Comparison of ENCODE assay signal across 15 cellular contexts in the genomic region with DNA sequence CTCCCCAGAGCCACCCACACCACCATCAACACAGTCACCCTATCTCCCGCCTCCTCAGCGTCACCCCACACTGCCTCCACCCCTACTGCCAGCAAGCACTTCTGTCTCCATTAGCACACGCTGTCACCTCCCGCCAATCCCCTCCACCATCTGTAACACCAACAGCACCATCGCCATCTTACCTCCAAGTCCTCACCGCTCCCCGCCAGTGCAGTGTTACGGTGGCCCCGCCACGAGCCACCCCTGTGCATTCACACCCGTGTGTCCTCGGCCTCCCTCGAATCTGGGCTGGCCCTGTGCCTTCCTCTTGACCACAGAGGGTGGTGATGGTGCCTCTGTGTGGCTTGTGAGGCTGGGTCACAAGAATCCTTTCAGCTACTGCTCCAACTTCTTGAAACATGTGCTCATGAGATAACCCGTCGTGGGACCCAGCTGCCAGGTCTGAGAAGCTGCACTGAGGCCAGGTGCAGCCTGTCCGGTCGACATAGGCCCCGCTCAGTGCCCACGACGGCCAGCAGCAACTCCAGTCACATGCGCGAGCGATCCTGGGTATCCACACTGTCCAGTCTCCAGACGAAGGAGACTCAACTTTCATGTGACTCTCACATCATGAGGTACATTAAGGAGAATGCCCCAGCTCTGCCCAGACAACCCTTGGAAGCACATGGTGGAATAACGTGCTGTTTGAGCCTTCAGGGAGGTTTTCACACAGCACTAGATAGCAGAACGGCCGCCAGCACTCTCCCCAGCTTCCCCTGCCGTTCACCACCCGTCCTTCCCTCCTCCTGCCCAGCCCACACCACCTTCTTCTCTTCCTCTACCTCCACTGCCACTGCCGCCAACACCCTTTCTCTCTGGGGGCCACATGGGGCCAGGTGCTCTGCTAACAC.
A peak's percentile ranks its signal among the peaks of the same experiment; 100 is the strongest.
DNase-seq lines count a peak whose midpoint lies in the region; ATAC-seq and TF ChIP-seq lines count a peak whose summit lies in the region.
"Had no signal": no experiment of that assay in that cellular context is flagged by ENCODE, and none has a peak within 500 bp of the region (broad histone marks: within the 10 kb centered on the region; RNA-seq: fewer than 3 reads in every experiment).

No MANE protein-coding gene starts in this region.

- H3K9ac ChIP-seq in BLaER1 treated with 17β-estradiol and CSF1 and Interleukin-3, amounts not matched to agents 10 nM and 100 nM, result no peak overlapping the region
- no peak overlapping the region for H3K9ac ChIP-seq in trophoblast cell (ENCODE audit: low read length)

- CTCF ChIA-PET in OCI-LY7 (lab: Charles Lee; ENCODE audit: unreplicated experiment), result no interaction called here

- no peaks in the 10 kb centered on the region for H3K79me1 ChIP-seq in trophoblast cell (ENCODE audit: low read length)

- no peak overlapping the region for H3K4ac ChIP-seq in trophoblast cell (ENCODE audit: low read depth, low read length)

- no peak overlapping the region for H3K27ac Mint-ChIP-seq in type B pancreatic cell
- H3K27ac Mint-ChIP-seq: CD4-positive, CD25-positive, alpha-beta regulatory T cell had no signal

- no peak overlapping the region for H2BK120ac ChIP-seq in trophoblast cell (ENCODE audit: insufficient read depth, low read length, poor library complexity)

- H3K4me3 ChIP-seq in BLaER1 treated with 17β-estradiol and CSF1 and Interleukin-3, amounts not matched to agents 10 nM and 100 nM, result no peak overlapping the region
- H3K4me3 ChIP-seq in trophoblast cell (ENCODE audit: low read depth, low read length) (peak overlapping the region; percentile 40), OCI-LY7 (ENCODE audit: low read depth, low read length, poor library complexity, severe bottlenecking) (no peak overlapping the region)

- no peak overlapping the region for H4K12ac ChIP-seq in trophoblast cell (ENCODE audit: low read depth, low read length)

- TF ChIP-seq CTCF in OCI-LY7 (conservative IDR thresholded peaks at IDR 0.05; ENCODE audit: low read length) (no peak), type B pancreatic cell (conservative IDR thresholded peaks at IDR 0.05) (no peak)

- H3K4me2 ChIP-seq in BLaER1 treated with 17β-estradiol and CSF1 and Interleukin-3, amounts not matched to agents 10 nM and 100 nM, result peak overlapping the region in 7 of 11 experiments; percentile 18 to 82 (median 73); a peak in 13 of 22 replicates
- H3K4me2 ChIP-seq in trophoblast cell (ENCODE audit: low read length) (no peak overlapping the region), OCI-LY7 (ENCODE audit: low read length) (no peak overlapping the region)

- no peak overlapping the region for H3K14ac ChIP-seq in trophoblast cell (ENCODE audit: low read length)

- no peak for ATAC-seq in left lobe of liver

- no peak overlapping the region for H3K23ac ChIP-seq in trophoblast cell (ENCODE audit: low read length)

- no peaks in the 10 kb centered on the region for H3K9me2 ChIP-seq in OCI-LY7 (ENCODE audit: insufficient read depth, low read length)

- H2AFZ ChIP-seq in trophoblast cell (ENCODE audit: insufficient read depth, low read length, poor library complexity), result no peak overlapping the region
- H2AFZ ChIP-seq in OCI-LY7 (ENCODE audit: low read length), result no peak overlapping the region

- no peak overlapping the region for H2BK5ac ChIP-seq in trophoblast cell (ENCODE audit: low read depth, low read length, poor library complexity)

- no peaks in the 10 kb centered on the region for H3K79me2 ChIP-seq in trophoblast cell (ENCODE audit: control insufficient read depth, insufficient read depth, low read length, poor library complexity)
- no peaks in the 10 kb centered on the region for H3K79me2 ChIP-seq in OCI-LY7 (ENCODE audit: insufficient read depth, low read depth, low read length)

- peak; percentile 37 for DNase-seq in left lobe of liver (ENCODE audit: low spot score)
- no peak for DNase-seq in trophoblast cell
- no peak for DNase-seq in glomerular visceral epithelial cell (ENCODE audit: extremely low spot score)
- DNase-seq in OCI-LY7 (ENCODE audit: low spot score), result no peak
- DNase-seq in type B pancreatic cell (ENCODE audit: extremely low spot score, unreplicated experiment), result no peak
- DNase-seq: Caco-2; CD4-positive, CD25-positive, alpha-beta regulatory T cell; DMS153; GOT3; NCI-H1048; NCI-H1436 treated with DMSO at 0.1 percent for 48 hours; NCI-H2029 treated with DMSO at 0.1 percent for 48 hours; NCI-H510A had no signal

- peaks cover 6% of the 10 kb centered on the region for H3K4me1 Mint-ChIP-seq in type B pancreatic cell (ENCODE audit: unreplicated experiment)
- H3K4me1 Mint-ChIP-seq: CD4-positive, CD25-positive, alpha-beta regulatory T cell had no signal

- H3K4me1 ChIP-seq in BLaER1 treated with 17β-estradiol and CSF1 and Interleukin-3, amounts not matched to agents 10 nM and 100 nM, result peaks cover 15 to 39% (median 30%) of the 10 kb centered on the region in 10 experiments
- H3K4me1 ChIP-seq in trophoblast cell (ENCODE audit: control insufficient read depth in 1 of 2, insufficient read depth in 2 of 2, low read length in 2 of 2), result no peaks in the 10 kb centered on the region
- no peaks in the 10 kb centered on the region for H3K4me1 ChIP-seq in OCI-LY7 (ENCODE audit: insufficient read depth, low read length, poor library complexity, severe bottlenecking)
- H3K4me1 ChIP-seq: Caco-2 had no signal

- WGBS in trophoblast cell (ENCODE audit: extremely low coverage, insufficient coverage, insufficient read length), result no CpG with 5 or more reads among the region's 30 CpGs

- H3K36me3 Mint-ChIP-seq in type B pancreatic cell, result no peaks in the 10 kb centered on the region
- H3K36me3 Mint-ChIP-seq: CD4-positive, CD25-positive, alpha-beta regulatory T cell had no signal

- no peak overlapping the region for H3K27ac ChIP-seq in BLaER1 treated with 17β-estradiol and CSF1 and Interleukin-3, amounts not matched to agents 10 nM and 100 nM
- peak overlapping the region; percentile 29 for H3K27ac ChIP-seq in cingulate gyrus (ENCODE audit: low read depth, low read length)
- no peak overlapping the region for H3K27ac ChIP-seq in trophoblast cell (ENCODE audit: low read depth, low read length)
- no peak overlapping the region for H3K27ac ChIP-seq in OCI-LY7 (ENCODE audit: low read depth, low read length, poor library complexity, severe bottlenecking)

- BruUV-seq in OCI-LY7 (replicated peaks; lab: Mats Ljungman, UMichigan), result no TSS peak

- H2BK12ac ChIP-seq in trophoblast cell (ENCODE audit: low read length), result no peak overlapping the region

- no peak overlapping the region for H4K91ac ChIP-seq in trophoblast cell (ENCODE audit: low read depth, low read length)

- POLR2A ChIA-PET in OCI-LY7 (lab: Charles Lee), result no interaction called here

- intact Hi-C loops in OCI-LY7 (cut with micrococcal nuclease; ENCODE audit: unreplicated experiment), result no loop called here

- peaks cover 0 to 7% (median 0%) of the 10 kb centered on the region in 11 experiments; a peak in 1 of 22 replicates for H3K9me3 ChIP-seq in BLaER1 treated with 17β-estradiol and CSF1 and Interleukin-3, amounts not matched to agents 10 nM and 100 nM (replicated peaks in 1 of 11)
- H3K9me3 ChIP-seq in trophoblast cell (ENCODE audit: insufficient read depth, low read depth, low read length) (peaks cover 3% of the 10 kb centered on the region), OCI-LY7 (ENCODE audit: low read length) (no peaks in the 10 kb centered on the region)
- H3K9me3 ChIP-seq: Caco-2 had no signal

- H2AK5ac ChIP-seq in trophoblast cell (ENCODE audit: low read length), result no peak overlapping the region

- no peak overlapping the region for H4K8ac ChIP-seq in trophoblast cell (ENCODE audit: low read depth, low read length)

- no peaks in the 10 kb centered on the region for H3K36me3 ChIP-seq in BLaER1 treated with 17β-estradiol and CSF1 and Interleukin-3, amounts not matched to agents 10 nM and 100 nM
- H3K36me3 ChIP-seq in trophoblast cell (ENCODE audit: control insufficient read depth in 1 of 2, insufficient read depth in 2 of 2, low read length in 2 of 2), result peaks cover 5 to 6% of the 10 kb centered on the region in 2 experiments
- H3K36me3 ChIP-seq in OCI-LY7 (ENCODE audit: insufficient read depth, low read length), result no peaks in the 10 kb centered on the region

- H3K9me3 Mint-ChIP-seq in type B pancreatic cell, result peaks cover 6% of the 10 kb centered on the region
- H3K9me3 Mint-ChIP-seq: CD4-positive, CD25-positive, alpha-beta regulatory T cell had no signal

- no peaks in the 10 kb centered on the region for H3K27me3 ChIP-seq in BLaER1 treated with 17β-estradiol and CSF1 and Interleukin-3, amounts not matched to agents 10 nM and 100 nM
- H3K27me3 ChIP-seq in trophoblast cell (ENCODE audit: insufficient read depth, low read length), result no peaks in the 10 kb centered on the region

- no peak overlapping the region for H3K18ac ChIP-seq in trophoblast cell (ENCODE audit: low read length)

- H4K20me1 ChIP-seq in BLaER1 treated with 17β-estradiol and CSF1 and Interleukin-3, amounts not matched to agents 10 nM and 100 nM, result no peaks in the 10 kb centered on the region
- no peaks in the 10 kb centered on the region for H4K20me1 ChIP-seq in OCI-LY7 (ENCODE audit: insufficient read depth, low read length)

- H3K27me3 Mint-ChIP-seq in type B pancreatic cell, result no peaks in the 10 kb centered on the region

- no peak overlapping the region for H3K4me3 Mint-ChIP-seq in type B pancreatic cell
- H3K4me3 Mint-ChIP-seq: CD4-positive, CD25-positive, alpha-beta regulatory T cell had no signal

Comparison
In these comparisons a context has a peak if more than half of its experiments do, and no peak if none do; other contexts are left out.
1. H3K4me2 ChIP-seq: peak in BLaER1 treated with 17β-estradiol and CSF1 and Interleukin-3, amounts not matched to agents 10 nM and 100 nM (7 of 11); none in trophoblast cell (single experiment) and OCI-LY7 (single experiment).